ENCODE assay signal across 2 cellular contexts in genomic region chr3:34856577-34856976, GRCh38.
TF ChIP-seq lines count a peak whose summit lies in the region.

No MANE protein-coding gene starts in this region.

TF ChIP-seq in GM23338, 12 proteins besides CTCF, POLR2A, EP300 and RAD21:
- TF ChIP-seq REST (IDR thresholded peaks at IDR 0.05; ENCODE audit: unreplicated experiment) (no peak), ZNF331 (CRISPR knock-in tag; IDR thresholded peaks at IDR 0.05; ENCODE audit: low read depth) (no peak), ZNF114 (CRISPR knock-in tag; IDR thresholded peaks at IDR 0.05) (no peak), POLR2AphosphoS5 (IDR thresholded peaks at IDR 0.05; ENCODE audit: low read depth) (no peak), ETS1 (IDR thresholded peaks at IDR 0.05) (no peak), EZH2 (IDR thresholded peaks at IDR 0.05; ENCODE audit: low read depth, unreplicated experiment) (no peak), EZH2phosphoT487 (IDR thresholded peaks at IDR 0.05; ENCODE audit: unreplicated experiment) (no peak), CREB1 (CRISPR knock-in tag; IDR thresholded peaks at IDR 0.05; ENCODE audit: low read depth) (no peak), NANOG (IDR thresholded peaks at IDR 0.05; ENCODE audit: borderline replicate concordance) (no peak), STAT1 (IDR thresholded peaks at IDR 0.05; ENCODE audit: unreplicated experiment) (no peak), JUNB (IDR thresholded peaks at IDR 0.05; ENCODE audit: unreplicated experiment) (no peak)
- TF ChIP-seq, protein P1, sequence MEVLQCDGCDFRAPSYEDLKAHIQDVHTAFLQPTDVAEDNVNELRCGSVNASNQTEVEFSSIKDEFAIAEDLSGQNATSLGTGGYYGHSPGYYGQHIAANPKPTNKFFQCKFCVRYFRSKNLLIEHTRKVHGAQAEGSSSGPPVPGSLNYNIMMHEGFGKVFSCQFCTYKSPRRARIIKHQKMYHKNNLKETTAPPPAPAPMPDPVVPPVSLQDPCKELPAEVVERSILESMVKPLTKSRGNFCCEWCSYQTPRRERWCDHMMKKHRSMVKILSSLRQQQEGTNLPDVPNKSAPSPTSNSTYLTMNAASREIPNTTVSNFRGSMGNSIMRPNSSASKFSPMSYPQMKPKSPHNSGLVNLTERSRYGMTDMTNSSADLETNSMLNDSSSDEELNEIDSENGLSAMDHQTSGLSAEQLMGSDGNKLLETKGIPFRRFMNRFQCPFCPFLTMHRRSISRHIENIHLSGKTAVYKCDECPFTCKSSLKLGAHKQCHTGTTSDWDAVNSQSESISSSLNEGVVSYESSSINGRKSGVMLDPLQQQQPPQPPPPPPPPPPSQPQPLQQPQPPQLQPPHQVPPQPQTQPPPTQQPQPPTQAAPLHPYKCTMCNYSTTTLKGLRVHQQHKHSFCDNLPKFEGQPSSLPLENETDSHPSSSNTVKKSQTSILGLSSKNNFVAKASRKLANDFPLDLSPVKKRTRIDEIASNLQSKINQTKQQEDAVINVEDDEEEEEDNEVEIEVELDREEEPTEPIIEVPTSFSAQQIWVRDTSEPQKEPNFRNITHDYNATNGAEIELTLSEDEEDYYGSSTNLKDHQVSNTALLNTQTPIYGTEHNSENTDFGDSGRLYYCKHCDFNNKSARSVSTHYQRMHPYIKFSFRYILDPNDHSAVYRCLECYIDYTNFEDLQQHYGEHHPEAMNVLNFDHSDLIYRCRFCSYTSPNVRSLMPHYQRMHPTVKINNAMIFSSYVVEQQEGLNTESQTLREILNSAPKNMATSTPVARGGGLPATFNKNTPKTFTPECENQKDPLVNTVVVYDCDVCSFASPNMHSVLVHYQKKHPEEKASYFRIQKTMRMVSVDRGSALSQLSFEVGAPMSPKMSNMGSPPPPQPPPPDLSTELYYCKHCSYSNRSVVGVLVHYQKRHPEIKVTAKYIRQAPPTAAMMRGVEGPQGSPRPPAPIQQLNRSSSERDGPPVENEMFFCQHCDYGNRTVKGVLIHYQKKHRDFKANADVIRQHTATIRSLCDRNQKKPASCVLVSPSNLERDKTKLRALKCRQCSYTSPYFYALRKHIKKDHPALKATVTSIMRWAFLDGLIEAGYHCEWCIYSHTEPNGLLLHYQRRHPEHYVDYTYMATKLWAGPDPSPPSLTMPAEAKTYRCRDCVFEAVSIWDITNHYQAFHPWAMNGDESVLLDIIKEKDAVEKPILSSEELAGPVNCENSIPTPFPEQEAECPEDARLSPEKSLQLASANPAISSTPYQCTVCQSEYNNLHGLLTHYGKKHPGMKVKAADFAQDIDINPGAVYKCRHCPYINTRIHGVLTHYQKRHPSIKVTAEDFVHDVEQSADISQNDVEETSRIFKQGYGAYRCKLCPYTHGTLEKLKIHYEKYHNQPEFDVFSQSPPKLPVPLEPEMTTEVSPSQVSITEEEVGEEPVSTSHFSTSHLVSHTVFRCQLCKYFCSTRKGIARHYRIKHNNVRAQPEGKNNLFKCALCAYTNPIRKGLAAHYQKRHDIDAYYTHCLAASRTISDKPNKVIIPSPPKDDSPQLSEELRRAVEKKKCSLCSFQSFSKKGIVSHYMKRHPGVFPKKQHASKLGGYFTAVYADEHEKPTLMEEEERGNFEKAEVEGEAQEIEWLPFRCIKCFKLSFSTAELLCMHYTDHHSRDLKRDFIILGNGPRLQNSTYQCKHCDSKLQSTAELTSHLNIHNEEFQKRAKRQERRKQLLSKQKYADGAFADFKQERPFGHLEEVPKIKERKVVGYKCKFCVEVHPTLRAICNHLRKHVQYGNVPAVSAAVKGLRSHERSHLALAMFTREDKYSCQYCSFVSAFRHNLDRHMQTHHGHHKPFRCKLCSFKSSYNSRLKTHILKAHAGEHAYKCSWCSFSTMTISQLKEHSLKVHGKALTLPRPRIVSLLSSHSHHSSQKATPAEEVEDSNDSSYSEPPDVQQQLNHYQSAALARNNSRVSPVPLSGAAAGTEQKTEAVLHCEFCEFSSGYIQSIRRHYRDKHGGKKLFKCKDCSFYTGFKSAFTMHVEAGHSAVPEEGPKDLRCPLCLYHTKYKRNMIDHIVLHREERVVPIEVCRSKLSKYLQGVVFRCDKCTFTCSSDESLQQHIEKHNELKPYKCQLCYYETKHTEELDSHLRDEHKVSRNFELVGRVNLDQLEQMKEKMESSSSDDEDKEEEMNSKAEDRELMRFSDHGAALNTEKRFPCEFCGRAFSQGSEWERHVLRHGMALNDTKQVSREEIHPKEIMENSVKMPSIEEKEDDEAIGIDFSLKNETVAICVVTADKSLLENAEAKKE (CRISPR knock-in tag; IDR thresholded peaks at IDR 0.05), result no peak

TF ChIP-seq in H1, 55 proteins besides CTCF, POLR2A, EP300 and RAD21:
- no peak for TF ChIP-seq SIRT6 (IDR thresholded peaks at IDR 0.05; ENCODE audit: low read length)
- TF ChIP-seq SIN3A (conservative IDR thresholded peaks at IDR 0.05 in 1 of 2, IDR thresholded peaks at IDR 0.05 in 1 of 2; ENCODE audit: low read depth in 1 of 2, low read length in 2 of 2), result no peak
- no peak for TF ChIP-seq GABPA (IDR thresholded peaks at IDR 0.05; ENCODE audit: borderline replicate concordance, insufficient read depth, low read length)
- TF ChIP-seq, protein P2, sequence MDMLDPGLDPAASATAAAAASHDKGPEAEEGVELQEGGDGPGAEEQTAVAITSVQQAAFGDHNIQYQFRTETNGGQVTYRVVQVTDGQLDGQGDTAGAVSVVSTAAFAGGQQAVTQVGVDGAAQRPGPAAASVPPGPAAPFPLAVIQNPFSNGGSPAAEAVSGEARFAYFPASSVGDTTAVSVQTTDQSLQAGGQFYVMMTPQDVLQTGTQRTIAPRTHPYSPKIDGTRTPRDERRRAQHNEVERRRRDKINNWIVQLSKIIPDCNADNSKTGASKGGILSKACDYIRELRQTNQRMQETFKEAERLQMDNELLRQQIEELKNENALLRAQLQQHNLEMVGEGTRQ (IDR thresholded peaks at IDR 0.05; ENCODE audit: low read length), result no peak
- no peak for TF ChIP-seq ASH2L (IDR thresholded peaks at IDR 0.05; ENCODE audit: low read length)
